Comparison of ENCODE assay signal across 6 cellular contexts in the genomic region with DNA sequence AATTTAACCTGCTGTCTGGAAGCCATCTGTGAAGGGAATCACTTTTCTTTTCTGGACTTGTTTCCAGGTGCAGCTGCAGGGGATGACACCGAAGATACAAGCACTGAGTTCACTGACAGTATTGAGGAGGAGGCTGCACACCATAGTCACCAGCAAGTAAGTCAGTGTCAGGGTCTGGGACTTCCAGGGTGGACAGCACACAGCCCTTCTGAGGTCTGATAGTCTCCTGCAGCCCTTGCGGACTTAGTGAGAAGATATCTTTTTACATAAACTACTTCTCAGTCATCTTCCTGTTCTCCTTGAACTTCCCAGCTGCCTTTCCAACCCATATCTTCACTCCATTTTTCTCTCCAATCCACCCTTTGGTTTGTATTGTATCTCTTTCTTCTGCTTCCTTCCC.
A peak's percentile ranks its signal among the peaks of the same experiment; 100 is the strongest.
DNase-seq lines count a peak whose midpoint lies in the region; ATAC-seq, FAIRE-seq and TF ChIP-seq lines count a peak whose summit lies in the region.
"Not testable (repeated sequence)": the region's sequence is repeated elsewhere in the genome, so short reads cannot be mapped to it uniquely, and the experiment has no call there.

No MANE protein-coding gene starts in this region.

- H3K27ac ChIP-seq in IMR-90 (ENCODE audit: insufficient read depth, low read length) (peak overlapping the region; percentile 26; the same call in 1 of the 2 replicates), SK-N-SH (ENCODE audit: low read depth in 2 of 2, low read length in 1 of 2) (peak overlapping the region in 1 of 2 experiments; percentile 67; a peak in 2 of 4 replicates), osteoblast (ENCODE audit: low read depth, low read length) (peak overlapping the region; percentile 58), smooth muscle cell (ENCODE audit: low read depth) (peak overlapping the region; percentile 69)
- not testable (repeated sequence) for H3K27ac ChIP-seq in astrocyte (ENCODE audit: low read depth, low read length); foreskin keratinocyte

- not testable (repeated sequence) for H3K9ac ChIP-seq in IMR-90 (ENCODE audit: low read depth, low read length)
- H3K9ac ChIP-seq in SK-N-SH, result peak overlapping the region; percentile 48; the same call in 1 of the 2 replicates
- H3K9ac ChIP-seq in astrocyte (ENCODE audit: low read length), result peak overlapping the region; percentile 27
- H3K9ac ChIP-seq in smooth muscle cell (ENCODE audit: low read depth), result peak overlapping the region; percentile 57

- not testable (repeated sequence) for H3K9me2 ChIP-seq in SK-N-SH

- not testable (repeated sequence) for TF ChIP-seq CTCF in IMR-90 (conservative IDR thresholded peaks at IDR 0.05; ENCODE audit: low read depth, low read length); SK-N-SH (IDR thresholded peaks at IDR 0.05); astrocyte (IDR thresholded peaks at IDR 0.05; ENCODE audit: insufficient read depth, low read depth, low read length); foreskin keratinocyte (conservative IDR thresholded peaks at IDR 0.05); osteoblast (IDR thresholded peaks at IDR 0.05; ENCODE audit: extremely low read depth, low read depth, low read length); smooth muscle cell (IDR thresholded peaks at IDR 0.05; ENCODE audit: borderline replicate concordance, insufficient read depth, poor library complexity, severe bottlenecking)

- H2AK5ac ChIP-seq in IMR-90 (ENCODE audit: low read depth, low read length), result not testable (repeated sequence)

- H3K4me1 ChIP-seq in IMR-90 (ENCODE audit: control insufficient read depth, insufficient read depth, low read length); SK-N-SH (ENCODE audit: control insufficient read depth in 1 of 2, insufficient read depth in 2 of 2, low read depth in 1 of 2, low read length in 1 of 2); astrocyte (ENCODE audit: insufficient read depth, low read length); foreskin keratinocyte; osteoblast (ENCODE audit: insufficient read depth, low read length); smooth muscle cell (ENCODE audit: low read depth): not testable (repeated sequence)

- not testable (repeated sequence) for H3K79me2 ChIP-seq in SK-N-SH (ENCODE audit: insufficient read depth); astrocyte (ENCODE audit: insufficient read depth, low read length); osteoblast (ENCODE audit: insufficient read depth, low read length); smooth muscle cell (ENCODE audit: low read depth)

- POLR2A ChIA-PET in IMR-90 (lab: Charles Lee; ENCODE audit: unreplicated experiment); SK-N-SH (lab: Yijun Ruan, JAX): not testable (repeated sequence)

- not testable (repeated sequence) for H3K36me3 ChIP-seq in IMR-90 (ENCODE audit: control insufficient read depth, insufficient read depth, low read length); SK-N-SH (replicated peaks in 1 of 2; ENCODE audit: control insufficient read depth in 1 of 2, insufficient read depth in 2 of 2, low read length in 1 of 2); astrocyte (ENCODE audit: insufficient read depth, low read length); osteoblast (ENCODE audit: insufficient read depth, low read length); smooth muscle cell (ENCODE audit: low read depth)

- not testable (repeated sequence) for H3K4me3 ChIP-seq in IMR-90 (ENCODE audit: insufficient read depth, low read depth, low read length); SK-N-SH (ENCODE audit: low read depth in 2 of 2, low read length in 1 of 2); astrocyte (ENCODE audit: insufficient read depth, low read depth, low read length); osteoblast (ENCODE audit: insufficient read depth, low read length); smooth muscle cell

- BruUV-seq in IMR-90 (replicated peaks; lab: Mats Ljungman, UMichigan), result not testable (repeated sequence)

- not testable (repeated sequence) for H3K18ac ChIP-seq in IMR-90 (ENCODE audit: low read depth, low read length)

- not testable (repeated sequence) for DNase-seq in IMR-90; SK-N-SH; astrocyte (ENCODE audit: low read depth); foreskin keratinocyte; osteoblast (ENCODE audit: insufficient read length, low spot score, missing footprints); smooth muscle cell (lab: John Stamatoyannopoulos, UW; ENCODE audit: unreplicated experiment)

- H3K56ac ChIP-seq in IMR-90 (ENCODE audit: extremely low read depth, insufficient read depth, low read length), result peak overlapping the region; percentile 51; the same call in 1 of the 2 replicates

- not testable (repeated sequence) for H3F3A ChIP-seq in SK-N-SH (replicated peaks; ENCODE audit: insufficient read depth); smooth muscle cell (ENCODE audit: low read depth)

- H3K27me3 Mint-ChIP-seq in astrocyte (ENCODE audit: low read depth, unreplicated experiment), result not testable (repeated sequence)

- CTCF ChIA-PET in IMR-90 (lab: Yijun Ruan, JAX); SK-N-SH (lab: Yijun Ruan, JAX): not testable (repeated sequence)

- H2BK20ac ChIP-seq in IMR-90 (ENCODE audit: low read depth, low read length), result not testable (repeated sequence)

- H3K79me1 ChIP-seq in IMR-90 (ENCODE audit: low read depth in 1 of 2, low read length in 2 of 2), result not testable (repeated sequence)

- not testable (repeated sequence) for TF ChIP-seq POLR2A in IMR-90 (IDR thresholded peaks at IDR 0.05; ENCODE audit: low read depth, low read length)

- not testable (repeated sequence) for H3K27me3 ChIP-seq in IMR-90 (ENCODE audit: control insufficient read depth, insufficient read depth, low read length); SK-N-SH (ENCODE audit: insufficient read depth); astrocyte (ENCODE audit: insufficient read depth, low read length); foreskin keratinocyte; osteoblast (ENCODE audit: insufficient read depth, low read length); smooth muscle cell (ENCODE audit: low read depth)

- in situ Hi-C loops in IMR-90 (cut with MboI; ENCODE audit: low sequenced_read_pairs), result not testable (repeated sequence)

- not testable (repeated sequence) for FAIRE-seq in astrocyte (lab: Jason Lieb, UNC)

- H3K14ac ChIP-seq in IMR-90 (replicated peaks; ENCODE audit: low read depth, low read length), result not testable (repeated sequence)

- not testable (repeated sequence) for H3K4me1 Mint-ChIP-seq in astrocyte (ENCODE audit: low read depth, unreplicated experiment)

- H3K23ac ChIP-seq in IMR-90 (ENCODE audit: low read depth, low read length), result not testable (repeated sequence)

- peak overlapping the region; percentile 74 for H2BK5ac ChIP-seq in IMR-90 (ENCODE audit: low read depth, low read length, poor library complexity, severe bottlenecking)

- H4K5ac ChIP-seq in IMR-90 (ENCODE audit: low read depth, low read length), result not testable (repeated sequence)

- H3K36me3 Mint-ChIP-seq in astrocyte (ENCODE audit: low read depth, unreplicated experiment), result not testable (repeated sequence)

- TF ChIP-seq EP300 in SK-N-SH (IDR thresholded peaks at IDR 0.05; ENCODE audit: borderline replicate concordance in 1 of 2, low read depth in 1 of 2, low read length in 1 of 2), result not testable (repeated sequence)

- peak; percentile 60 for ATAC-seq in IMR-90 (ENCODE audit: low read depth)
- peak; percentile 4 for ATAC-seq in foreskin keratinocyte

- not testable (repeated sequence) for H3K9me1 ChIP-seq in IMR-90 (ENCODE audit: insufficient read depth, low read length)

- peak overlapping the region; percentile 47; the same call in 1 of the 2 replicates for H3K4me2 ChIP-seq in IMR-90 (ENCODE audit: low read depth, low read length)
- H3K4me2 ChIP-seq in SK-N-SH; osteoblast (ENCODE audit: insufficient read depth, low read length); smooth muscle cell: not testable (repeated sequence)
- H3K4me2 ChIP-seq in astrocyte (ENCODE audit: low read length), result peak overlapping the region; percentile 41

- 0 out of 4 replicates have a peak overlapping the region, but pooled peaks of 1 of the 2 experiments have one; percentile 42 for H4K8ac ChIP-seq in IMR-90 (ENCODE audit: low read depth in 2 of 2, low read length in 2 of 2)

- peak overlapping the region; percentile 65; the same call in 1 of the 2 replicates for H3K4ac ChIP-seq in IMR-90 (ENCODE audit: low read depth, low read length)

- TF ChIP-seq RAD21 in IMR-90 (IDR thresholded peaks at IDR 0.05; ENCODE audit: low read length); SK-N-SH (IDR thresholded peaks at IDR 0.05; ENCODE audit: low read length): not testable (repeated sequence)

- H2AK9ac ChIP-seq in IMR-90 (replicated peaks; ENCODE audit: low read depth, low read length, poor library complexity), result not testable (repeated sequence)

- H3K4me3 Mint-ChIP-seq in astrocyte (ENCODE audit: unreplicated experiment), result not testable (repeated sequence)

- H4K91ac ChIP-seq in IMR-90 (ENCODE audit: insufficient read depth, low read depth, low read length), result not testable (repeated sequence)

- H3K9me3 Mint-ChIP-seq in astrocyte (ENCODE audit: unreplicated experiment), result not testable (repeated sequence)

- peak overlapping the region; percentile 74; the same call in 1 of the 2 replicates for H2BK120ac ChIP-seq in IMR-90 (ENCODE audit: low read depth, low read length)

- intact Hi-C loops in IMR-90 (cut with micrococcal nuclease), result not testable (repeated sequence)

- H2BK15ac ChIP-seq in IMR-90 (ENCODE audit: low read depth, low read length), result not testable (repeated sequence)

- H3K27ac Mint-ChIP-seq in astrocyte (ENCODE audit: unreplicated experiment), result not testable (repeated sequence)

- not testable (repeated sequence) for H2AFZ ChIP-seq in IMR-90 (replicated peaks; ENCODE audit: low read length, poor library complexity); SK-N-SH (ENCODE audit: low read depth); astrocyte (ENCODE audit: low read depth, low read length); osteoblast (ENCODE audit: low read length); smooth muscle cell (ENCODE audit: low read depth)

- not testable (repeated sequence) for H3K9me3 ChIP-seq in IMR-90 (ENCODE audit: control insufficient read depth, insufficient read depth, low read length); SK-N-SH; astrocyte (ENCODE audit: insufficient read depth, low read depth, low read length); osteoblast (ENCODE audit: low read depth, low read length); smooth muscle cell (replicated peaks; ENCODE audit: low read depth)

- dilution Hi-C loops in IMR-90 (cut with HindIII; ENCODE audit: low sequenced_read_pairs, unreplicated experiment), result not testable (repeated sequence)

- not testable (repeated sequence) for H4K20me1 ChIP-seq in IMR-90 (ENCODE audit: insufficient read depth, low read length); SK-N-SH (ENCODE audit: insufficient read depth); astrocyte (ENCODE audit: insufficient read depth, low read length); osteoblast (ENCODE audit: insufficient read depth, low read length); smooth muscle cell (ENCODE audit: low read depth)

- WGBS in IMR-90 (ENCODE audit: extremely low coverage in 2 of 2, insufficient read length in 1 of 2), 2 experiments, result no CpG with 5 or more reads among the region's 2 CpGs
- WGBS in SK-N-SH (ENCODE audit: low lambda C conversion rate), result 17% methylated on average over 1 of the region's 2 CpGs
- 64% methylated on average over 1 of the region's 2 CpGs for WGBS in smooth muscle cell (ENCODE audit: low lambda C conversion rate)
